ENCODE assay signal across 8 cellular contexts in the genomic region with DNA sequence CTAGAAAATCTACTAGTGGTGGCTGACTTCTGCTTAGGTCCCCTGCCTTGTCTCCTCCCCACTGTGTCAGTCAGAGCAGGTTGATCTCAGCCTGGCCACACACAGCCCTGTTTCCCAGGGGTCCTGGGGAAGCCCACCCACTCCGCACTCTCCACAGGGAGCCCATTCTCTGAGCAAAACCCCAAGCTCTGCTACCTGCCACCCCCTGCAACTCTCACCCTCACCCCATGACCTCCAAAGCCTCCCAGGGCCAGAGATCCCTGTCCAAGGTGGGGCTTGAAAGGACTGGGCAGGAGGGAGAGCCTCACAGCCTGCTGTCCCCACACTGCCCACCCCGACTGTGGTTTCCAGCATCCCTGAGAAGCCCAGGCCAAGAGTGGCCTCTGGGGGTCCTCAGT. TPM values are rescaled to one million over a fixed set of nuclear protein-coding genes. Genes with fewer than 3 reads are reported as not detected.
"Had no signal": no experiment of that assay in that cellular context is flagged by ENCODE, and none has a peak within 500 bp of the region (broad histone marks: within the 10 kb centered on the region; RNA-seq: fewer than 3 reads in every experiment).

No MANE protein-coding gene starts in this region.

- H3K4me3 ChIP-seq: GM23248, K562 had no signal

- H3K4me3 Mint-ChIP-seq: HFFc6 had no signal

- H2AFZ ChIP-seq: GM23248 had no signal

- H3K27ac Mint-ChIP-seq: HFFc6 had no signal

- H3K9ac ChIP-seq: GM23248 had no signal

- H3K27ac ChIP-seq: GM23248 had no signal

- DNase-seq: GM23248, GOT3, HCEC 1CT, HFFc6, IMR-90, KG1 had no signal

RNA-seq across cellular contexts. Expression of a gene that starts 58.8 kb away (rescaled TPM):
- total RNA-seq: HFFc6, HT-29, IMR-90, K562 had no signal
